In the genomic region with DNA sequence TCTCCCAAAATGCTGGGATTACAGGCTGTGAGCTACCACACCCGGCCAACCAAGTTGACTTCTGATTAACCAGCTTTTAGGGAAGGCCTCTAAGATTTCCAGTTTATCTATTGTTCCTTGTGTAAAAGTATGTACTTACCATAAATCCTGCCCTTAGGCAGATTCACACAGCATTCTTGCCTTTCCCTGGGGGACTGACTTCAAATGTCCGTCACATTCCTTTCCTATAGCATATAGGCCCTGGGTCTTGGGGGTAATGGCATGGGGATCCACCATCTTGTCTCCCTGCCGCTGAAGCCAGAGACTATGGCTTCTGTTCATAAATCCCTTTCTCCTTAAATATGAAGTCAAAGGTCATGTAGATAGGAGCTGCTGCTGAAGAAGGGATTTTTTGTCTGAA, we compare ENCODE assay signal across 13 cellular contexts. TPM values are rescaled to one million over a fixed set of nuclear protein-coding genes. Genes with fewer than 3 reads are reported as not detected.
DNase-seq lines count a peak whose midpoint lies in the region; ATAC-seq, FAIRE-seq and TF ChIP-seq lines count a peak whose summit lies in the region.
"Had no signal": no experiment of that assay in that cellular context is flagged by ENCODE, and none has a peak within 500 bp of the region (broad histone marks: within the 10 kb centered on the region; RNA-seq: fewer than 3 reads in every experiment).

No MANE protein-coding gene starts in this region.

- 80% methylated on average over 3 of the region's 3 CpGs for WGBS in K562 (ENCODE audit: insufficient coverage, low coverage, missing lambda C conversion rate)

- H3K4me1 ChIP-seq in KMS-11 (ENCODE audit: low read depth, poor library complexity, severe bottlenecking), result peaks cover 15% of the 10 kb centered on the region
- peaks cover 12% of the 10 kb centered on the region in 2 experiments; a peak in 4 of 5 replicates for H3K4me1 ChIP-seq in K562 (replicated peaks in 1 of 2; ENCODE audit: control insufficient read depth in 2 of 2, insufficient read depth in 2 of 2, low read length in 2 of 2)

- H3K27ac Mint-ChIP-seq in T-helper 1 cell treated with Interleukin-12 subunit alpha and Interleukin-12 subunit beta and Interleukin-4 antibody, amounts not matched to agents 30 μg/mL and 1 μg/mL, for 36 hours, result no peak overlapping the region
- H3K27ac Mint-ChIP-seq in nephron progenitor cell, result no peak overlapping the region

- H3K4me2 ChIP-seq in KMS-11 (peak overlapping the region; percentile 69; the same call in 1 of the 2 replicates), K562 (ENCODE audit: insufficient read depth, low read length) (no peak overlapping the region)

- H3K27ac ChIP-seq in KMS-11, result no peak overlapping the region
- H3K27ac ChIP-seq in K562 (ENCODE audit: extremely low read depth, low read depth, low read length), result no peak overlapping the region
- H3K27ac ChIP-seq: 22Rv1 had no signal

- H3K79me2 ChIP-seq in KMS-11 (ENCODE audit: insufficient read depth, low read depth) (no peaks in the 10 kb centered on the region), K562 (ENCODE audit: control insufficient read depth, insufficient read depth, low read length) (no peaks in the 10 kb centered on the region)

- H3K27me3 Mint-ChIP-seq in T-helper 1 cell treated with Interleukin-12 subunit alpha and Interleukin-12 subunit beta and Interleukin-4 antibody, amounts not matched to agents 30 μg/mL and 1 μg/mL, for 36 hours (ENCODE audit: low read depth), result peaks cover 4% of the 10 kb centered on the region
- H3K27me3 Mint-ChIP-seq in nephron progenitor cell (ENCODE audit: low read depth, poor library complexity), result peaks cover 8% of the 10 kb centered on the region

- H3K4me3 Mint-ChIP-seq in T-helper 1 cell treated with Interleukin-12 subunit alpha and Interleukin-12 subunit beta and Interleukin-4 antibody, amounts not matched to agents 30 μg/mL and 1 μg/mL, for 36 hours, result peak overlapping the region; percentile 70
- H3K4me3 Mint-ChIP-seq in nephron progenitor cell, result peak overlapping the region; percentile 74

- no peaks in the 10 kb centered on the region for H3K9me3 ChIP-seq in K562 (replicated peaks; ENCODE audit: control insufficient read depth, insufficient read depth, low read depth, low read length)

- no peaks in the 10 kb centered on the region for H3K9me1 ChIP-seq in K562 (ENCODE audit: control insufficient read depth, insufficient read depth, low read length)

- intact Hi-C loops in K562 (cut with micrococcal nuclease), result no loop called here

- H3K4me3 ChIP-seq in KMS-11 (IDR thresholded peaks at IDR 0.05; ENCODE audit: insufficient read depth, low read depth, low read length) (no peak overlapping the region), K562 (no peak overlapping the region)

- TF ChIP-seq EP300 in K562 (IDR thresholded peaks at IDR 0.05; ENCODE audit: low read length), result no peak

- ATAC-seq in K562, result no peak
- ATAC-seq in HG02678 (IDR thresholded peaks at IDR 0.05; ENCODE audit: unreplicated experiment), result no peak
- ATAC-seq in GM18868 (IDR thresholded peaks at IDR 0.05; ENCODE audit: unreplicated experiment), result no peak
- ATAC-seq in HG02571 (IDR thresholded peaks at IDR 0.05; ENCODE audit: unreplicated experiment), result no peak

- in situ Hi-C loops in K562 (cut with MboI), result no loop called here

- peak overlapping the region; percentile 66; the same call in 1 of the 2 replicates for H2AFZ ChIP-seq in KMS-11 (ENCODE audit: low read depth)
- peak overlapping the region; percentile 98 for H2AFZ ChIP-seq in K562 (ENCODE audit: low read depth, low read length)

- no peak for TF ChIP-seq POLR2A in K562 (conservative IDR thresholded peaks at IDR 0.05)

- DNase-seq in T-helper 1 cell (no peak), K562 (ENCODE audit: extremely low read depth in 1 of 4, low spot score in 3 of 4) (no peak), nephron progenitor cell (no peak)
- DNase-seq: activated CD8-positive, alpha-beta memory T cell treated with anti-CD3 and anti-CD28 coated beads, Interleukin-2, amount 50 U/mL, for 4 hours; left ventricle myocardium superior; stimulated activated naive CD8-positive, alpha-beta T cell treated with anti-CD3 and anti-CD28 coated beads, Interleukin-15, amount 100 ng/mL, for 72 hours had no signal

- H3K27me3 ChIP-seq in KMS-11 (ENCODE audit: insufficient read depth, low read depth) (peaks cover 10% of the 10 kb centered on the region; the same call in 1 of the 2 replicates), K562 (ENCODE audit: control insufficient read depth in 2 of 2, insufficient read depth in 2 of 2, low read length in 2 of 2) (no peaks in the 10 kb centered on the region)

- POLR2A ChIA-PET in K562 (lab: Yijun Ruan, JAX), result interaction anchor here (0.6 to 1.1 kb wide), 3 partner anchors 16 to 20 kb away, joined by 3 to 4 read pairs (median 4); no protein-coding TSS in a partner anchor

- H3K4me1 Mint-ChIP-seq in T-helper 1 cell treated with Interleukin-12 subunit alpha and Interleukin-12 subunit beta and Interleukin-4 antibody, amounts not matched to agents 30 μg/mL and 1 μg/mL, for 36 hours (ENCODE audit: low read depth), result peaks cover 9% of the 10 kb centered on the region
- H3K4me1 Mint-ChIP-seq in nephron progenitor cell, result peaks cover 11% of the 10 kb centered on the region

- no peaks in the 10 kb centered on the region for H3K9me3 Mint-ChIP-seq in T-helper 1 cell treated with Interleukin-12 subunit alpha and Interleukin-12 subunit beta and Interleukin-4 antibody, amounts not matched to agents 30 μg/mL and 1 μg/mL, for 36 hours
- H3K9me3 Mint-ChIP-seq in nephron progenitor cell, result peaks cover 6% of the 10 kb centered on the region

- no peaks in the 10 kb centered on the region for H3K36me3 Mint-ChIP-seq in T-helper 1 cell treated with Interleukin-12 subunit alpha and Interleukin-12 subunit beta and Interleukin-4 antibody, amounts not matched to agents 30 μg/mL and 1 μg/mL, for 36 hours (ENCODE audit: low read depth)
- H3K36me3 Mint-ChIP-seq in nephron progenitor cell (ENCODE audit: low read depth), result no peaks in the 10 kb centered on the region

- no TSS peak for BruUV-seq in K562 (replicated peaks; lab: Mats Ljungman, UMichigan)

- H3K9ac ChIP-seq in KMS-11 (no peak overlapping the region), K562 (ENCODE audit: insufficient read depth in 1 of 2, low read depth in 2 of 2, low read length in 2 of 2) (no peak overlapping the region)

- no peaks in the 10 kb centered on the region for H4K20me1 ChIP-seq in KMS-11 (ENCODE audit: insufficient read depth)
- H4K20me1 ChIP-seq in K562 (replicated peaks; ENCODE audit: control insufficient read depth, insufficient read depth, low read length), result 0 out of 2 replicates have a peak, but pooled peaks cover 7% of the 10 kb centered on the region

- H3K36me3 ChIP-seq in KMS-11 (ENCODE audit: insufficient read depth) (no peaks in the 10 kb centered on the region), K562 (ENCODE audit: control insufficient read depth, insufficient read depth, low read length) (no peaks in the 10 kb centered on the region)

- FAIRE-seq in K562 (lab: Jason Lieb, UNC), result no peak
- FAIRE-seq: TTC549 had no signal

- TF ChIP-seq CTCF in KMS-11 (conservative IDR thresholded peaks at IDR 0.05; ENCODE audit: low read depth, low read length) (no peak), K562 (IDR thresholded peaks at IDR 0.05 in 2 of 3, conservative IDR thresholded peaks at IDR 0.05 in 1 of 3; ENCODE audit: insufficient read depth in 2 of 3, low read depth in 1 of 3, low read length in 3 of 3) (no peak), nephron progenitor cell (IDR thresholded peaks at IDR 0.05) (no peak)

- CTCF ChIA-PET in K562 (lab: Yijun Ruan, JAX; ENCODE audit: low intra/inter-chr PET ratio), result interaction anchor here (0.6 to 2.0 kb wide), 3 partner anchors 57 to 110 kb away, joined by 3 to 14 read pairs (median 10); no protein-coding TSS in a partner anchor

- TF ChIP-seq RAD21 in K562 (CRISPR knock-in tag; conservative IDR thresholded peaks at IDR 0.05 in 1 of 2, IDR thresholded peaks at IDR 0.05 in 1 of 2), result no peak

RNA-seq across cellular contexts. Expression of a gene that starts 0.9 kb away (rescaled TPM):
- 7.4 and 10.6 TPM in 2 replicates for total RNA-seq in K562 (2011; cell fraction: chromatin; rRNA removed; ENCODE audit: low replicate concordance)
- total RNA-seq in K562 (2011; cell fraction: nucleolus; rRNA removed), result 5.8 and 8.2 TPM in 2 replicates
- total RNA-seq in K562 (2011; cell fraction: nucleoplasm; rRNA removed), result 7.4 and 8.1 TPM in 2 replicates
- total RNA-seq in K562 (2014; rRNA removed) (11.3 and 12.9 TPM in 2 replicates), K562 (2014; rRNA removed; fragmentation: Illumina TruSeq; extraction: Trizol) (5.7 and 6.2 TPM in 2 replicates), K562 (2015; rRNA removed; fragmentation: Illumina TruSeq; extraction: Trizol) (5.9 and 6.5 TPM in 2 replicates), K562 (2021) (9.3 and 9.5 TPM in 2 replicates)
- polyA plus RNA-seq in K562 (2011; rRNA removed) (6.8 and 9.3 TPM in 2 replicates), K562 (2014; fragmentation: Illumina TruSeq; extraction: Trizol) (7.6 and 9.9 TPM in 2 replicates), K562 (2014; fragmentation: Nextera tagmentation; extraction: Ambion mirVana) (1 to 10 TPM; 1.5 to 2.2 TPM), K562 (2014; rRNA removed) (10.2 and 10.5 TPM in 2 replicates)
- 8.0 and 11.3 TPM in 2 replicates for polyA plus RNA-seq in K562 (2011; cell fraction: cytosol; rRNA removed)
- polyA plus RNA-seq in K562 (2011; cell fraction: nucleus; rRNA removed), result 5.3 and 5.6 TPM in 2 replicates
- polyA plus RNA-seq in K562 (2012), result 9.1 and 27.2 TPM in 2 replicates
- 4.9 TPM in 2 replicates for polyA minus RNA-seq in K562 (2011; rRNA and poly(A)+ RNA removed)
- polyA minus RNA-seq in K562 (2011; cell fraction: cytosol; rRNA and poly(A)+ RNA removed), result 3.1 and 4.2 TPM in 2 replicates
- 1.5 and 2.2 TPM in 2 replicates for polyA minus RNA-seq in K562 (2011; cell fraction: nucleus; rRNA and poly(A)+ RNA removed)

RNA-seq across cellular contexts. Expression of a gene that starts 28.8 kb away (rescaled TPM):
- total RNA-seq in K562 (2011; cell fraction: chromatin; rRNA removed; ENCODE audit: low replicate concordance), result 175 and 296 TPM in 2 replicates
- total RNA-seq in K562 (2011; cell fraction: nucleolus; rRNA removed), result 446 and 467 TPM in 2 replicates
- total RNA-seq in K562 (2011; cell fraction: nucleoplasm; rRNA removed), result 312 and 382 TPM in 2 replicates
- total RNA-seq in K562 (2014; rRNA removed), result 209 and 254 TPM in 2 replicates
- total RNA-seq in K562 (2014; rRNA removed; fragmentation: Illumina TruSeq; extraction: Trizol), result 148 and 173 TPM in 2 replicates
- total RNA-seq in K562 (2015; rRNA removed; fragmentation: Illumina TruSeq; extraction: Trizol), result 240 and 241 TPM in 2 replicates
- 204 and 214 TPM in 2 replicates for total RNA-seq in K562 (2021)
- polyA plus RNA-seq in K562 (2011; rRNA removed), result 260 and 287 TPM in 2 replicates
- 342 and 406 TPM in 2 replicates for polyA plus RNA-seq in K562 (2011; cell fraction: cytosol; rRNA removed)
- 69.7 and 99.0 TPM in 2 replicates for polyA plus RNA-seq in K562 (2011; cell fraction: nucleus; rRNA removed)
- polyA plus RNA-seq in K562 (2012), result 227 and 356 TPM in 2 replicates
- polyA plus RNA-seq in K562 (2014; fragmentation: Illumina TruSeq; extraction: Trizol), result 255 and 267 TPM in 2 replicates
- 100 to 1,000 TPM; 185 to 306 TPM for polyA plus RNA-seq in K562 (2014; fragmentation: Nextera tagmentation; extraction: Ambion mirVana)
- 222 and 268 TPM in 2 replicates for polyA plus RNA-seq in K562 (2014; rRNA removed)
- polyA minus RNA-seq in K562 (2011; rRNA and poly(A)+ RNA removed), result 217 and 219 TPM in 2 replicates
- 93.0 and 124 TPM in 2 replicates for polyA minus RNA-seq in K562 (2011; cell fraction: cytosol; rRNA and poly(A)+ RNA removed)
- polyA minus RNA-seq in K562 (2011; cell fraction: nucleus; rRNA and poly(A)+ RNA removed), result 35.7 and 64.2 TPM in 2 replicates

RNA-seq across cellular contexts. Expression of a gene that starts 43.5 kb away (rescaled TPM):
- not detected in 2 replicates for total RNA-seq in K562 (2011; cell fraction: chromatin; rRNA removed; ENCODE audit: low replicate concordance)
- not detected in 2 replicates for total RNA-seq in K562 (2011; cell fraction: nucleolus; rRNA removed)
- not detected in 2 replicates for total RNA-seq in K562 (2011; cell fraction: nucleoplasm; rRNA removed)
- total RNA-seq in K562 (2014; rRNA removed), result not detected in 2 replicates
- not detected in 2 replicates for total RNA-seq in K562 (2014; rRNA removed; fragmentation: Illumina TruSeq; extraction: Trizol)
- not detected in 2 replicates for total RNA-seq in K562 (2015; rRNA removed; fragmentation: Illumina TruSeq; extraction: Trizol)
- not detected in 2 replicates for total RNA-seq in K562 (2021)
- polyA plus RNA-seq in K562 (2011; rRNA removed), result not detected in 2 replicates
- polyA plus RNA-seq in K562 (2011; cell fraction: cytosol; rRNA removed), result not detected in 2 replicates
- not detected in 2 replicates for polyA plus RNA-seq in K562 (2011; cell fraction: nucleus; rRNA removed)
- 0.10 TPM in 1 of 2 replicates, not detected in the other for polyA plus RNA-seq in K562 (2012)
- not detected in 2 replicates for polyA plus RNA-seq in K562 (2014; fragmentation: Illumina TruSeq; extraction: Trizol)
- polyA plus RNA-seq in K562 (2014; fragmentation: Nextera tagmentation; extraction: Ambion mirVana), result not detected
- polyA plus RNA-seq in K562 (2014; rRNA removed), result 0.12 TPM in 1 of 2 replicates, not detected in the other
- polyA minus RNA-seq in K562 (2011; rRNA and poly(A)+ RNA removed), result not detected in 2 replicates
- 1.9 TPM in 1 of 2 replicates, not detected in the other for polyA minus RNA-seq in K562 (2011; cell fraction: cytosol; rRNA and poly(A)+ RNA removed)
- not detected in 2 replicates for polyA minus RNA-seq in K562 (2011; cell fraction: nucleus; rRNA and poly(A)+ RNA removed)
